ENCODE assay signal across 18 cellular contexts in the genomic region with DNA sequence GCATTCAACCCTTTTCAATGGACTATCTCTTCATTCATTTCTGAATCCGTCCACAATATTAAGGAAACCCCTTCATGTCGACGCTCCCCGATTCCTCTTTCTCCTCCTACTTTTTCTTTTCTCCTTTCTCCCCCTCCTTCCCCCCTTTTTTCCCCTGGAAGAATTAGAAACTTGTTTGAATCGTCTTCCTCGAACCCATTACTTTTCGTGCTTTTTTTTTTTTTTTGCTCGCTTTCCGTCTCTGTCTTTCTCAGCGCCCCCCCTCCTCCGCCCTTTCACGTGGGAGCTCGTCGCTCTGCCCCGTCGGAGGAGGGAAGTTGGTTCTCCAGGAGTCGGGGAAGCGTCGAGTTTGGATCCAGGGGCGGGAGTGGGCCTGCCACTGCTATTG. TPM values are rescaled to one million over a fixed set of nuclear protein-coding genes. Genes with fewer than 3 reads are reported as not detected.
DNase-seq lines count a peak whose midpoint lies in the region; ATAC-seq and TF ChIP-seq lines count a peak whose summit lies in the region.
"Had no signal": no experiment of that assay in that cellular context is flagged by ENCODE, and none has a peak within 500 bp of the region (broad histone marks: within the 10 kb centered on the region; RNA-seq: fewer than 3 reads in every experiment).

No MANE protein-coding gene starts in this region.

- H3K4me3 Mint-ChIP-seq in activated CD4-positive, alpha-beta T cell treated with anti-CD3 and anti-CD28 coated beads, Interleukin-2, amount 10 ng/mL, durations not matched to agents 7 days and 5 days: no peak overlapping the region
- H3K4me3 Mint-ChIP-seq in T-cell (peak overlapping the region in 2 of 3 donors; percentile 13 to 51), glutamatergic neuron (ENCODE audit: unreplicated experiment) (peak overlapping the region; percentile 70)
- peak overlapping the region; percentile 40 for H3K4me3 Mint-ChIP-seq in stimulated activated memory B cell treated with anti-CD40 and anti-IgM and Interleukin-4, amounts not matched to agents 10 μg/mL and 1 μg/mL and 100 μg/mL, for 72 hours

- no peak for DNase-seq in activated CD4-positive, alpha-beta T cell treated with anti-CD3 and anti-CD28 coated beads, Interleukin-2, amount 10 ng/mL, durations not matched to agents 7 days and 5 days
- no peak for DNase-seq in activated CD4-positive, alpha-beta T cell treated with anti-CD3 and anti-CD28 coated beads for 48 hours
- DNase-seq in T-cell: no peak
- no peak for DNase-seq in glutamatergic neuron
- no peak for DNase-seq in adrenal gland
- DNase-seq in colonic mucosa: no peak
- no peak for DNase-seq in NCI-H2029 (lab: John Stamatoyannopoulos, UW)
- DNase-seq: DND-41, NCI-H2081, NCI-H524 treated with DMSO at 0.1 percent for 48 hours, WERI-Rb-1 had no signal

- peaks cover 2% of the 10 kb centered on the region for H3K36me3 Mint-ChIP-seq in activated CD4-positive, alpha-beta T cell treated with anti-CD3 and anti-CD28 coated beads, Interleukin-2, amount 10 ng/mL, durations not matched to agents 7 days and 5 days (ENCODE audit: low read depth)
- H3K36me3 Mint-ChIP-seq in T-cell (no peaks in the 10 kb centered on the region), glutamatergic neuron (ENCODE audit: unreplicated experiment) (no peaks in the 10 kb centered on the region)
- no peaks in the 10 kb centered on the region for H3K36me3 Mint-ChIP-seq in stimulated activated memory B cell treated with anti-CD40 and anti-IgM and Interleukin-4, amounts not matched to agents 10 μg/mL and 1 μg/mL and 100 μg/mL, for 72 hours

- peak overlapping the region; percentile 9 for H3K27ac Mint-ChIP-seq in activated CD4-positive, alpha-beta T cell treated with anti-CD3 and anti-CD28 coated beads, Interleukin-2, amount 10 ng/mL, durations not matched to agents 7 days and 5 days
- H3K27ac Mint-ChIP-seq in T-cell: peak overlapping the region in 1 of 2 donors; percentile 23
- H3K27ac Mint-ChIP-seq in glutamatergic neuron (ENCODE audit: unreplicated experiment): peak overlapping the region; percentile 19
- no peak overlapping the region for H3K27ac Mint-ChIP-seq in stimulated activated memory B cell treated with anti-CD40 and anti-IgM and Interleukin-4, amounts not matched to agents 10 μg/mL and 1 μg/mL and 100 μg/mL, for 72 hours
- H3K27ac Mint-ChIP-seq: CD14-positive monocyte had no signal

- no peak for TF ChIP-seq POLR2A in adrenal gland (IDR thresholded peaks at IDR 0.05)

- H3K4me1 ChIP-seq in adrenal gland (replicated peaks in 1 of 2) (peaks cover 22 to 28% of the 10 kb centered on the region in 2 donors), colonic mucosa (no peaks in the 10 kb centered on the region)
- H3K4me1 ChIP-seq: parathyroid adenoma had no signal

- H3K9ac ChIP-seq in colonic mucosa (ENCODE audit: low read depth in 2 of 2, low read length in 2 of 2): no peak overlapping the region
- H3K9ac ChIP-seq: parathyroid adenoma had no signal

- intact Hi-C loops in adrenal gland (cut with DNase I) (no loop called here), colonic mucosa (cut with DNase I) (no loop called here)

- no peak for ATAC-seq in T-cell (replicated peaks in 1 of 4)
- ATAC-seq in stimulated activated memory B cell treated with anti-CD40 and anti-IgM and Interleukin-4, amounts not matched to agents 10 μg/mL and 1 μg/mL and 100 μg/mL, for 72 hours: no peak
- ATAC-seq: left lobe of liver had no signal

- peaks cover 89% of the 10 kb centered on the region for H3K27me3 ChIP-seq in adrenal gland
- peaks cover 98% of the 10 kb centered on the region for H3K27me3 ChIP-seq in colonic mucosa

- WGBS in adrenal gland, 4 donors: 4 to 7% (median 6%) methylated on average over 20 of the region's 20 CpGs

- H3K4me3 ChIP-seq in adrenal gland (no peak overlapping the region), colonic mucosa (no peak overlapping the region)
- H3K4me3 ChIP-seq: upper lobe of left lung had no signal

- CTCF ChIA-PET in activated CD4-positive, alpha-beta T cell treated with anti-CD3 and anti-CD28 coated beads, Interleukin-2, amount 10 ng/mL, durations not matched to agents 7 days and 5 days (lab: Charles Lee): interaction anchor here (0.6 to 1.4 kb wide), 3 partner anchors 9 to 52 kb away, joined by 3 to 4 read pairs (median 4); no protein-coding TSS in a partner anchor
- CTCF ChIA-PET in T-cell (lab: Charles Lee): interaction anchor here in 1 of 2 donors (0.6 kb wide), 1 partner anchor 1638 kb away, joined by 3 read pairs; no protein-coding TSS in a partner anchor

- H3K9me3 Mint-ChIP-seq in activated CD4-positive, alpha-beta T cell treated with anti-CD3 and anti-CD28 coated beads, Interleukin-2, amount 10 ng/mL, durations not matched to agents 7 days and 5 days: no peaks in the 10 kb centered on the region
- H3K9me3 Mint-ChIP-seq in T-cell (no peaks in the 10 kb centered on the region), glutamatergic neuron (ENCODE audit: unreplicated experiment) (peaks cover 20% of the 10 kb centered on the region)
- H3K9me3 Mint-ChIP-seq in stimulated activated memory B cell treated with anti-CD40 and anti-IgM and Interleukin-4, amounts not matched to agents 10 μg/mL and 1 μg/mL and 100 μg/mL, for 72 hours: no peaks in the 10 kb centered on the region

- H3K27ac ChIP-seq in adrenal gland (no peak overlapping the region), colonic mucosa (no peak overlapping the region)
- H3K27ac ChIP-seq: parathyroid adenoma, upper lobe of left lung, WERI-Rb-1 had no signal

- TF ChIP-seq CTCF in glutamatergic neuron (IDR thresholded peaks at IDR 0.05; ENCODE audit: partially characterized antibody, unreplicated experiment) (no peak), adrenal gland (IDR thresholded peaks at IDR 0.05) (no peak), colonic mucosa (IDR thresholded peaks at IDR 0.05) (no peak)

- peaks cover 13% of the 10 kb centered on the region for H3K4me1 Mint-ChIP-seq in activated CD4-positive, alpha-beta T cell treated with anti-CD3 and anti-CD28 coated beads, Interleukin-2, amount 10 ng/mL, durations not matched to agents 7 days and 5 days
- H3K4me1 Mint-ChIP-seq in T-cell (peaks cover 49 to 59% (median 58%) of the 10 kb centered on the region in 3 donors), glutamatergic neuron (ENCODE audit: low read depth, unreplicated experiment) (peaks cover 15% of the 10 kb centered on the region)
- H3K4me1 Mint-ChIP-seq in stimulated activated memory B cell treated with anti-CD40 and anti-IgM and Interleukin-4, amounts not matched to agents 10 μg/mL and 1 μg/mL and 100 μg/mL, for 72 hours: peaks cover 12% of the 10 kb centered on the region

- POLR2A ChIA-PET in activated CD4-positive, alpha-beta T cell treated with anti-CD3 and anti-CD28 coated beads, Interleukin-2, amount 10 ng/mL, durations not matched to agents 7 days and 5 days (lab: Charles Lee): no interaction called here
- POLR2A ChIA-PET in T-cell (lab: Charles Lee): no interaction called here

- no peaks in the 10 kb centered on the region for H3K9me3 ChIP-seq in adrenal gland (replicated peaks in 1 of 3)
- H3K9me3 ChIP-seq in colonic mucosa: no peaks in the 10 kb centered on the region
- H3K9me3 ChIP-seq: upper lobe of left lung had no signal

- no peaks in the 10 kb centered on the region for H3K36me3 ChIP-seq in adrenal gland (replicated peaks in 1 of 2)
- no peaks in the 10 kb centered on the region for H3K36me3 ChIP-seq in colonic mucosa
- H3K36me3 ChIP-seq: upper lobe of left lung, WERI-Rb-1 had no signal

- peaks cover 84% of the 10 kb centered on the region for H3K27me3 Mint-ChIP-seq in activated CD4-positive, alpha-beta T cell treated with anti-CD3 and anti-CD28 coated beads, Interleukin-2, amount 10 ng/mL, durations not matched to agents 7 days and 5 days
- H3K27me3 Mint-ChIP-seq in T-cell (peaks cover 62 to 82% of the 10 kb centered on the region in 2 donors), glutamatergic neuron (ENCODE audit: unreplicated experiment) (peaks cover 48% of the 10 kb centered on the region)
- H3K27me3 Mint-ChIP-seq in stimulated activated memory B cell treated with anti-CD40 and anti-IgM and Interleukin-4, amounts not matched to agents 10 μg/mL and 1 μg/mL and 100 μg/mL, for 72 hours: peaks cover 87% of the 10 kb centered on the region

RNA-seq across cellular contexts. Expression of gene NKX2-2, which starts 2.3 kb away (rescaled TPM):
- total RNA-seq in activated CD4-positive, alpha-beta T cell treated with anti-CD3 and anti-CD28 coated beads, Interleukin-2, amount 10 ng/mL, durations not matched to agents 7 days and 5 days: not detected
- total RNA-seq in T-cell (not detected), glutamatergic neuron (ENCODE audit: unreplicated experiment) (1.2 TPM), adrenal gland (not detected), colonic mucosa (1 to 10 TPM; 1.4 to 1.6 TPM)
- not detected for polyA plus RNA-seq in adrenal gland
- total RNA-seq: left lobe of liver, mucosa of gallbladder, skeletal muscle tissue, upper lobe of left lung had no signal
- polyA plus RNA-seq: CD14-positive monocyte had no signal
